Comparison of ENCODE assay signal across 1 cellular context in genomic region chr2:105754011-105754410, GRCh38.
TF ChIP-seq lines count a peak whose summit lies in the region.

No MANE protein-coding gene starts in this region.

TF ChIP-seq in H1, 55 proteins besides CTCF, POLR2A, EP300 and RAD21:
- TF ChIP-seq TCF12 (IDR thresholded peaks at IDR 0.05; ENCODE audit: low read depth, low read length) (no peak), EGR1 (IDR thresholded peaks at IDR 0.05; ENCODE audit: borderline replicate concordance, low read depth, low read length) (no peak), ATF2 (IDR thresholded peaks at IDR 0.05; ENCODE audit: low read length) (no peak), CTBP2 (IDR thresholded peaks at IDR 0.05; ENCODE audit: borderline replicate concordance, insufficient read depth, insufficient read length, low read length) (no peak), USF2 (IDR thresholded peaks at IDR 0.05; ENCODE audit: low read length) (no peak), NRF1 (IDR thresholded peaks at IDR 0.05; ENCODE audit: low read depth, low read length) (no peak), BRCA1 (IDR thresholded peaks at IDR 0.05; ENCODE audit: low read depth, low read length) (no peak), TBP (IDR thresholded peaks at IDR 0.05; ENCODE audit: low read depth, low read length) (no peak), YY1 (IDR thresholded peaks at IDR 0.05; ENCODE audit: low read depth, low read length) (no peak), CHD1 (IDR thresholded peaks at IDR 0.05; ENCODE audit: low read depth, low read length) (no peak), SRF (IDR thresholded peaks at IDR 0.05; ENCODE audit: low read depth, low read length) (no peak), TAF7 (optimal IDR thresholded peaks at IDR 0.05; ENCODE audit: borderline replicate concordance, low read depth, low read length) (no peak), CHD2 (IDR thresholded peaks at IDR 0.05; ENCODE audit: low read length) (no peak), ASH2L (IDR thresholded peaks at IDR 0.05; ENCODE audit: low read length) (no peak), TAF1 (IDR thresholded peaks at IDR 0.05; ENCODE audit: low read depth, low read length) (no peak)
TF ChIP-seq in H1: peak in this region for 0.
